Comparison of ENCODE assay signal across 20 cellular contexts in the genomic region with DNA sequence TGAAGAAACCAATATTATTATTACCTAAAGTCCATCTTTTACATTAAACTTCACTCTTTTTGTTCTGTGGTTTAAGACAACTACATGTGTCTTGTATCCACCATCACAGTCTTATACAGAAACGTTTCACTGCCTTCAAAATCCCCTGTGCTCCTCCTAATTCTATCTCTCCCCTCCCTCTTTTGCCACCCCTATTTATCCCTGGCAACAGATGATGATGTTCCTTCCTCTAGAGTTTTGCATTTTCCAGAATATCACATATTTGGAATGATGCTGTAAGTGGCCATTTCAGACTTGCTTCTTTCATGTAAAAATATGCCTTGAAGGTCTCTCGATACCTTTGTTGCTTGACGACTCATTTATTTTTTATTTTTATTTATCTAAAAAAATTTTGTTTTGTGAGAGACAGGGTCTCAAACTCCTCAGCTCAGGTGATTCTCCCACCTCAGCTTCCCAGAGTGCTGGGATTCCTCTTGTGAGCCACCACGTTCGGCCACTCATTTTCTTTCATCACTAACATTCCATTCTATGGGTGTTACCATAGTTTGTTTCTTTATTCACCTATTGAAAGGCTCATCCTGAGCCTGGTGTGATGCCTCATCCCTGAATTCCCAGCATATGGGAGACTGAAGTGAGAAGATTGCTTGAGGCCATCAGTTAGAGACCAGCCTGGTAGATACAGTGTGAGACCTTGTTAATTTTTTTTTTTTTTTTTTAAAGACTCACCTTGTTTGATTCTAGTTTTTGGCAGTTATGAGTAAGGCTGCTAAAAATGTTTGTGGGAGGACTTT. TPM values are rescaled to one million over a fixed set of nuclear protein-coding genes. Genes with fewer than 3 reads are reported as not detected.
"Had no signal": no experiment of that assay in that cellular context is flagged by ENCODE, and none has a peak within 500 bp of the region (broad histone marks: within the 10 kb centered on the region; RNA-seq: fewer than 3 reads in every experiment).

No MANE protein-coding gene starts in this region.

- H3K4me2 ChIP-seq: SK-N-SH had no signal

- H3K36me3 ChIP-seq: MG63 had no signal

- H3K9me3 ChIP-seq: SK-N-SH had no signal

- FAIRE-seq: RCC 7860 had no signal

- DNase-seq: KBM-7, MG63, NCI-H1092, NCI-H1105 treated with DMSO at 0.1 percent for 48 hours, NCI-H1417 treated with DMSO at 0.1 percent for 48 hours, NCI-H146, NCI-H1694 treated with DMSO at 0.1 percent for 48 hours, NCI-H1930, NCI-H2081, NCI-H2107, NCI-H2227 treated with DMSO at 0.1 percent for 48 hours, NCI-H526 treated with DMSO at 0.1 percent for 48 hours, NCI-H748 treated with DMSO at 0.1 percent for 48 hours, RPMI8226, SHP77, SK-N-SH, SW 1271, T-cell had no signal

- ATAC-seq: T-cell had no signal

- H3K4me3 ChIP-seq: MG63 had no signal

- H3K27me3 ChIP-seq: MG63 had no signal

- H3K9ac ChIP-seq: SK-N-SH had no signal

RNA-seq across cellular contexts. Expression of a gene that starts 8.4 kb away (rescaled TPM):
- total RNA-seq: NCI-H460 had no signal
